Comparison of ENCODE assay signal across 8 cellular contexts in the genomic region with DNA sequence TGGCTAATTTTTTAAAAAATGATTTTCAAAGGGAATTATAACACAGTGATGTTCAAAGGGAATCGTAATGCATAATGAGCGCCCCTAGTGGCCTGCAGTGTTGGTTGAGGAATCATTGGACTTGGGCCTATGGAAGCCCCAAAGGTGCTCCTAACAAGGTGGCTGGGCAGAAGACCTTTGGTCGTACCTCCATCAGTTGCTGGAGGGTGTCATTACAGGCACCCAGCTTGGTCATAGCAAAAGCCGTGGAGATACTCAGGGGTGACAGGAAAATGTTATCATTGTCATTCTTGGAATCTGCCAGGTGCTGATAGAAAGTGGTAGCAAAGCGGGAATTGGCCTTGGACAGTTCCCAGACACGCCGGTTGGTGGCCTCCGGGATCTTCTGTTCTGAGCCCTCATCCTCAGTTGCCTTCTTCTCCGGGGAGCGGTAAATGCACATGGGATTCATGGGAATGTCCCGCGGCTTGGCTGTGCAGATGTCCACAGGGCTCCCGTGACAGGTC. TPM values are rescaled to one million over a fixed set of nuclear protein-coding genes. Genes with fewer than 3 reads are reported as not detected.
DNase-seq lines count a peak whose midpoint lies in the region; ATAC-seq and TF ChIP-seq lines count a peak whose summit lies in the region.

No MANE protein-coding gene starts in this region.

- H3K4me3 ChIP-seq in OCI-LY3 (ENCODE audit: low read length) (no peak overlapping the region), spleen (no peak overlapping the region)

- intact Hi-C loops in spleen (cut with DNase I; ENCODE audit: low total_unique reads), result no loop called here

- H3K4me1 ChIP-seq in OCI-LY3 (ENCODE audit: low read length), result peaks cover 8% of the 10 kb centered on the region
- no peaks in the 10 kb centered on the region for H3K4me1 ChIP-seq in spleen

- no peak overlapping the region for H3K4me2 ChIP-seq in OCI-LY3 (ENCODE audit: low read length)

- H4K20me1 ChIP-seq in OCI-LY3 (ENCODE audit: insufficient read depth, low read length), result no peaks in the 10 kb centered on the region

- TF ChIP-seq POLR2A in spleen (IDR thresholded peaks at IDR 0.05), result no peak

- H2AFZ ChIP-seq in OCI-LY3 (ENCODE audit: low read depth, low read length), result peak overlapping the region; percentile 36; the same call in 1 of the 2 replicates

- no peaks in the 10 kb centered on the region for H3K27me3 ChIP-seq in OCI-LY3 (ENCODE audit: low read depth, low read length)
- no peaks in the 10 kb centered on the region for H3K27me3 ChIP-seq in spleen (replicated peaks in 1 of 7)

- DNase-seq in AG08396 (ENCODE audit: low spot score) (peak; percentile 29), GM13976 (ENCODE audit: low spot score) (peak; percentile 58), dermis microvascular lymphatic vessel endothelial cell (ENCODE audit: low read depth in 2 of 2) (peak; percentile 20 to 55), spleen (no peak), middle frontal gyrus (ENCODE audit: extremely low spot score, low spot score) (no peak), pons (ENCODE audit: low spot score) (no peak)

- H3K9me3 ChIP-seq in OCI-LY3 (ENCODE audit: insufficient read depth, low read length) (no peaks in the 10 kb centered on the region), spleen (no peaks in the 10 kb centered on the region)

- peak; percentile 49 for TF ChIP-seq CTCF in GM13976 (IDR thresholded peaks at IDR 0.05; ENCODE audit: borderline replicate concordance, control extremely low read depth, extremely low read depth, insufficient read depth, missing control alignments)
- peak; percentile 81 for TF ChIP-seq CTCF in OCI-LY3 (IDR thresholded peaks at IDR 0.05; ENCODE audit: low read depth, low read length)
- peak in 8 of 11 experiments; percentile 10 to 65 (median 43) for TF ChIP-seq CTCF in spleen (IDR thresholded peaks at IDR 0.05 in 8 of 11, conservative IDR thresholded peaks at IDR 0.05 in 3 of 11)

- H3K79me2 ChIP-seq in OCI-LY3 (ENCODE audit: low read length), result no peaks in the 10 kb centered on the region

- H3K36me3 ChIP-seq in OCI-LY3 (replicated peaks; ENCODE audit: low read depth, low read length), result no peaks in the 10 kb centered on the region
- H3K36me3 ChIP-seq in spleen, result peaks cover 0 to 3% (median 0%) of the 10 kb centered on the region in 6 donors

- 84 to 91% (median 88%) methylated on average over 13 of the region's 13 CpGs for WGBS in spleen, 5 donors

- in situ Hi-C loops in GM13976 (cut with MboI; ENCODE audit: low sequenced_read_pairs, unreplicated experiment), result no loop called here

- H3K27ac ChIP-seq in OCI-LY3 (ENCODE audit: low read length) (no peak overlapping the region), spleen (no peak overlapping the region)

- H3K9ac ChIP-seq in OCI-LY3 (ENCODE audit: low read length), result no peak overlapping the region

- ATAC-seq in GM19324 (IDR thresholded peaks at IDR 0.05; ENCODE audit: low FRiP score, unreplicated experiment), result no peak

RNA-seq across cellular contexts. Expression of a gene that starts 2.7 kb away (rescaled TPM):
- total RNA-seq in dermis microvascular lymphatic vessel endothelial cell (0.13 TPM in 1 of 2 replicates, not detected in the other), spleen (under 1 TPM in 2 of 7 donors, not detected in 5; 0.22 to 0.49 TPM)
- under 1 TPM in 2 of 3 donors, not detected in 1; 0.10 to 0.12 TPM for polyA plus RNA-seq in spleen

RNA-seq across cellular contexts. Expression of a gene that starts 46.2 kb away (rescaled TPM):
- total RNA-seq in dermis microvascular lymphatic vessel endothelial cell, result 2.1 and 3.2 TPM in 2 replicates
- 10 to 100 TPM; 16.4 to 29.8 (median 23.4) TPM for total RNA-seq in spleen
- polyA plus RNA-seq in spleen, result 1 to 10 TPM; 1.1 to 2.0 (median 1.3) TPM

RNA-seq across cellular contexts. Expression of a gene that starts 46.6 kb away (rescaled TPM):
- total RNA-seq in dermis microvascular lymphatic vessel endothelial cell, result 261 and 307 TPM in 2 replicates
- 100 to 1,000 TPM; 287 to 382 (median 327) TPM for total RNA-seq in spleen
- 1,000 to 10,000 TPM in 2 of 3 donors, 100 to 1,000 TPM in 1; 665 to 1,371 (median 1,326) TPM for polyA plus RNA-seq in spleen

Comparison
In these comparisons a context has a peak if more than half of its experiments do, and no peak if none do; other contexts are left out.
1. DNase-seq: peak in AG08396 (single experiment), GM13976 (single experiment) and dermis microvascular lymphatic vessel endothelial cell (2 of 2); none in spleen (single experiment), middle frontal gyrus (single experiment) and pons (single experiment).
2. Peak in every context shown above with its lines, with median percentiles within 50 percentile points of each other: CTCF ChIP-seq.